In the genomic region with DNA sequence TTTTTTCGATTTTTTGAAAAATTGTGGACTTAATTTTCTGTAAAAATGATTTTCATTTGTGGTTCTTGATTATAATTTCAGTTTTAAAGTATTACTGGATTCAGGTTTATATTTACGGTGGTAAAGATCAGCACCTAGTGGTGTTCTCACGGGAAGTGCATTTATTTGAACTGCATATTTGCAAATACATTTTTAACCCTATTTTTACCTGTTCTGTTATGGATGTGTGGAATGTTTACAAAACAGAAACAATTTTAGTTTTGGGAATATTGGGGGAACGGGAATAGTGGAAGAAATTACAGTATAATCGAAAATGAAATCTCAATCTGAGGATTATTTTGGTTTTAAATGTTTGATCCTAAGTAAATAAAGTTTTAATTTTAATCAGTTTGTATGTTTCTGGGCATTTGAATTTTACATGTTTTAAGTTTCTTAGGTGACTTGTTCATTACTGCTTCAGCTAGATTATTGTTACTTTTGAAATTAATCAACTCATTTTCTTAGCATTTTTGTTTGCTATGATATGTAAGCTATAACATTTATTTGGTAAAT, we compare ENCODE assay signal across 8 cellular contexts. TPM values are rescaled to one million over a fixed set of nuclear protein-coding genes. Genes with fewer than 3 reads are reported as not detected.
A peak's percentile ranks its signal among the peaks of the same experiment; 100 is the strongest.
DNase-seq lines count a peak whose midpoint lies in the region; ATAC-seq and TF ChIP-seq lines count a peak whose summit lies in the region.

No MANE protein-coding gene starts in this region.

- ATAC-seq in activated B cell treated with CpG ODN at 0.5 μM for 24 hours (ENCODE audit: low read depth) (no peak), heart right ventricle (peak in 1 of 8 donors; percentile 34), HG02571 (IDR thresholded peaks at IDR 0.05; ENCODE audit: unreplicated experiment) (no peak)

- H3K4me3 Mint-ChIP-seq in CD14-positive monocyte, result peak overlapping the region; percentile 83 to 94
- peak overlapping the region; percentile 87 for H3K4me3 Mint-ChIP-seq in activated B cell treated with CpG ODN at 0.5 μM for 24 hours

- peak overlapping the region; percentile 99 for H3K27ac ChIP-seq in HL-60 (replicated peaks)
- H3K27ac ChIP-seq in heart right ventricle, result peak overlapping the region; percentile 82 to 99 (median 96)

- peak overlapping the region; percentile 88 to 99 (median 96) for H3K27ac Mint-ChIP-seq in CD14-positive monocyte
- H3K27ac Mint-ChIP-seq in activated B cell treated with CpG ODN at 0.5 μM for 24 hours, result peak overlapping the region; percentile 97

- TF ChIP-seq CTCF in CD14-positive monocyte (IDR thresholded peaks at IDR 0.05) (peak; percentile 34), HL-60 (IDR thresholded peaks at IDR 0.05; ENCODE audit: insufficient read depth, low read length) (no peak), activated B cell treated with CpG ODN at 0.5 μM for 24 hours (IDR thresholded peaks at IDR 0.05) (no peak), heart right ventricle (IDR thresholded peaks at IDR 0.05) (peak in 7 of 9 donors; percentile 18 to 53 (median 37))

- H3K27me3 ChIP-seq in HL-60 (ENCODE audit: insufficient read depth, poor library complexity, severe bottlenecking), result no peaks in the 10 kb centered on the region
- no peaks in the 10 kb centered on the region for H3K27me3 ChIP-seq in heart right ventricle

- CTCF ChIA-PET in activated B cell treated with CpG ODN at 0.5 μM for 24 hours (lab: Charles Lee), result interaction anchor here (0.7 to 2.7 kb wide), 26 partner anchors 10 to 350 kb away, joined by 3 to 58 read pairs (median 5); no protein-coding TSS in a partner anchor

- H3K4me1 ChIP-seq in heart right ventricle, result peaks cover 0 to 30% (median 9%) of the 10 kb centered on the region in 9 donors

- 4% methylated on average over 5 of the region's 5 CpGs for WGBS in heart right ventricle, 2 donors

- DNase-seq in CD14-positive monocyte (ENCODE audit: low spot score) (no peak), HL-60 (ENCODE audit: low read depth in 1 of 2, low spot score in 1 of 2) (no peak), activated B cell treated with CpG ODN at 0.5 μM for 24 hours (no peak), heart right ventricle (no peak), skeletal muscle cell (ENCODE audit: low read depth) (no peak), NCI-H1436 treated with DMSO at 0.1 percent for 48 hours (lab: John Stamatoyannopoulos, UW) (no peak), NCI-H1048 (lab: John Stamatoyannopoulos, UW) (no peak)

- peaks cover 0 to 2% (median 0%) of the 10 kb centered on the region in 3 donors for H3K27me3 Mint-ChIP-seq in CD14-positive monocyte (ENCODE audit: low read depth in 3 of 3)
- no peaks in the 10 kb centered on the region for H3K27me3 Mint-ChIP-seq in activated B cell treated with CpG ODN at 0.5 μM for 24 hours

- H3K4me1 Mint-ChIP-seq in CD14-positive monocyte (peaks cover 20% of the 10 kb centered on the region), activated B cell treated with CpG ODN at 0.5 μM for 24 hours (peaks cover 62% of the 10 kb centered on the region)

- H3K4me3 ChIP-seq in HL-60 (replicated peaks; ENCODE audit: insufficient read depth, low read length) (peak overlapping the region; percentile 48), heart right ventricle (peak overlapping the region; percentile 26 to 83 (median 72)), skeletal muscle cell (ENCODE audit: low read depth, low read length) (peak overlapping the region; percentile 65)

- intact Hi-C loops in CD14-positive monocyte (cut with micrococcal nuclease), result loop anchor here (5.0 kb wide), 1 partner anchor 109 kb away; no protein-coding TSS in a partner anchor
- intact Hi-C loops in activated B cell treated with CpG ODN at 0.5 μM for 24 hours (cut with micrococcal nuclease), result loop anchor here (1.0 to 10.0 kb wide), 10 partner anchors 19 to 1649 kb away; partner anchors contain the start of gene CDKN1B
- intact Hi-C loops in heart right ventricle (cut with DNase I), result loop anchor here in 7 of 10 donors (1.0 to 10.0 kb wide), 12 partner anchors 19 to 406 kb away; partner anchors contain the start of gene PLBD1 (in 1 of the 7)

- H3K9me3 ChIP-seq in heart right ventricle, result peaks cover 0 to 7% (median 0%) of the 10 kb centered on the region in 11 donors

- H3K9me3 Mint-ChIP-seq in CD14-positive monocyte, result peaks cover 0 to 19% (median 12%) of the 10 kb centered on the region in 7 donors
- peaks cover 12% of the 10 kb centered on the region for H3K9me3 Mint-ChIP-seq in activated B cell treated with CpG ODN at 0.5 μM for 24 hours

- H3K36me3 ChIP-seq in heart right ventricle, result peaks cover 0 to 17% (median 0%) of the 10 kb centered on the region in 9 donors

- POLR2A ChIA-PET in activated B cell treated with CpG ODN at 0.5 μM for 24 hours (lab: Charles Lee), result interaction anchor here (0.6 to 3.2 kb wide), 42 partner anchors 8 to 590 kb away, joined by 3 to 105 read pairs (median 7); partner anchors contain the start of genes C12orf60 and WBP11

- H3K36me3 Mint-ChIP-seq in CD14-positive monocyte (peaks cover 16 to 17% of the 10 kb centered on the region in 2 donors), activated B cell treated with CpG ODN at 0.5 μM for 24 hours (ENCODE audit: low read depth) (peaks cover 52% of the 10 kb centered on the region)

RNA-seq across cellular contexts. Expression of gene ATF7IP, which starts 0.8 kb away (rescaled TPM):
- 10 to 100 TPM; 19.2 to 51.7 TPM for polyA plus RNA-seq in CD14-positive monocyte
- 142 and 153 TPM in 2 replicates for total RNA-seq in activated B cell treated with CpG ODN at 0.5 μM for 24 hours
- 10 to 100 TPM; 37.9 to 85.8 (median 67.3) TPM for total RNA-seq in heart right ventricle
- 10 to 100 TPM in 1 of 2 donors, 1 to 10 TPM in 1; 4.0 to 13.4 TPM for polyA plus RNA-seq in heart right ventricle

Comparison
In these comparisons a context has a peak if more than half of its experiments do, and no peak if none do; other contexts are left out.
1. CTCF ChIP-seq: peak in CD14-positive monocyte (single experiment) and heart right ventricle (7 of 9); none in HL-60 (single experiment) and activated B cell treated with CpG ODN at 0.5 μM for 24 hours (single experiment).
2. Peak in every context shown above with its lines, with median percentiles within 50 percentile points of each other: H3K4me3 ChIP-seq.